ENCODE assay signal across 10 cellular contexts in the genomic region with DNA sequence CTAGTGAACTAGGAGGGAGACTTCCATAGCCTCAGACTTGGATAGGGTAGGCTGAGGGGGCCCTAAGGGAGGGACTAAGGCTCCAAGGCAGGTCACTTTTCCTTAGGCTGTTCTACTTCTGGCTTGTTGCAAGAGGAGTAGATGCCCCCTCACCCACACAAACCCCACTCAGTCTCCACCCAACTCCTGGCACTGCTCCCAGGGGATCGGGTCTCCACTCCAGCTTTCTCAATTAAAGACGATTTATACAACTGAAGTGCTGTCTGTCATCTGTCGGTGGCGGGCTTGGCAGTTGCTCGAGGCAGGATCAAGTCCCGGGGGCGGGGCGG. TPM values are rescaled to one million over a fixed set of nuclear protein-coding genes. Genes with fewer than 3 reads are reported as not detected.
DNase-seq lines count a peak whose midpoint lies in the region; ATAC-seq and TF ChIP-seq lines count a peak whose summit lies in the region.
"Had no signal": no experiment of that assay in that cellular context is flagged by ENCODE, and none has a peak within 500 bp of the region (broad histone marks: within the 10 kb centered on the region; RNA-seq: fewer than 3 reads in every experiment).

No MANE protein-coding gene starts in this region.

- ATAC-seq in SK-N-SH treated with all-trans-retinoic acid at 6 μM for 48 hours (no peak), GM19397 (IDR thresholded peaks at IDR 0.05; ENCODE audit: unreplicated experiment) (no peak)

- peak overlapping the region; percentile 20 to 61 (median 54) for H3K4me3 ChIP-seq in breast epithelium

- H3K4me3 Mint-ChIP-seq in neural crest cell: peak overlapping the region; percentile 74

- H3K27ac ChIP-seq in breast epithelium: peak overlapping the region; percentile 16 to 54

- TF ChIP-seq POLR2A in breast epithelium (IDR thresholded peaks at IDR 0.05): no peak

- H3K36me3 ChIP-seq in breast epithelium: no peaks in the 10 kb centered on the region

- intact Hi-C loops in breast epithelium (cut with DNase I; ENCODE audit: low total_unique reads): no loop called here

- no peak for TF ChIP-seq CTCF in breast epithelium (IDR thresholded peaks at IDR 0.05)
- TF ChIP-seq CTCF in neural crest cell (conservative IDR thresholded peaks at IDR 0.05): no peak

- no peaks in the 10 kb centered on the region for H3K9me3 ChIP-seq in breast epithelium

- H3K27ac Mint-ChIP-seq in neural crest cell (ENCODE audit: unreplicated experiment): no peak overlapping the region

- DNase-seq in DMS79 (lab: John Stamatoyannopoulos, UW) (peak; percentile 12), NCI-H1436 treated with DMSO at 0.1 percent for 48 hours (lab: John Stamatoyannopoulos, UW) (peak; percentile 69), breast epithelium (ENCODE audit: low spot score in 2 of 2) (no peak), neural crest cell (ENCODE audit: low read depth, low spot score) (no peak), NCI-H187 (lab: John Stamatoyannopoulos, UW) (no peak), T1000 (lab: John Stamatoyannopoulos, UW) (no peak)

- H3K9me3 Mint-ChIP-seq in neural crest cell: no peaks in the 10 kb centered on the region
- H3K9me3 Mint-ChIP-seq: dendritic cell treated with granulocyte-macrophage colony-stimulating factor and Interleukin-4, amounts not matched to agents 40 ng/mL and 50 ng/mL, for 4 days had no signal

- peaks cover 56% of the 10 kb centered on the region for H3K27me3 Mint-ChIP-seq in neural crest cell (ENCODE audit: low read depth)

- peaks cover 39% of the 10 kb centered on the region for H3K4me1 Mint-ChIP-seq in neural crest cell

- H3K36me3 Mint-ChIP-seq in neural crest cell (ENCODE audit: low read depth): no peaks in the 10 kb centered on the region

- no peaks in the 10 kb centered on the region for H3K27me3 ChIP-seq in breast epithelium

- H3K4me1 ChIP-seq in breast epithelium: peaks cover 0 to 10% of the 10 kb centered on the region in 2 donors

TF ChIP-seq in SK-N-SH treated with all-trans-retinoic acid at 6 μM for 48 hours, 23 proteins besides CTCF, POLR2A, EP300 and RAD21:
- no peak for TF ChIP-seq POU6F1 (CRISPR knock-in tag; IDR thresholded peaks at IDR 0.05; ENCODE audit: borderline replicate concordance, low read depth)
- TF ChIP-seq TCF4 (CRISPR knock-in tag; IDR thresholded peaks at IDR 0.05; ENCODE audit: borderline replicate concordance): no peak
- TF ChIP-seq GLIS3 (CRISPR knock-in tag; IDR thresholded peaks at IDR 0.05): no peak

RNA-seq across cellular contexts. Expression of gene CHRNB1, which starts 0.2 kb away (rescaled TPM):
- 10 to 100 TPM in 2 of 3 donors, 1 to 10 TPM in 1; 8.5 to 11.8 (median 11.7) TPM for total RNA-seq in breast epithelium
- total RNA-seq in neural crest cell: 9.7 and 9.9 TPM in 2 replicates

RNA-seq across cellular contexts. Expression of gene FGF11, which starts 5.3 kb away (rescaled TPM):
- total RNA-seq in breast epithelium (1 to 10 TPM; 2.1 to 2.9 (median 2.9) TPM), neural crest cell (6.0 and 6.5 TPM in 2 replicates)

RNA-seq across cellular contexts. Expression of gene TMEM102, which starts 9.4 kb away (rescaled TPM):
- total RNA-seq in breast epithelium: 10 to 100 TPM in 1 of 3 donors, 1 to 10 TPM in 2; 3.5 to 18.1 (median 9.5) TPM
- 1.1 and 1.3 TPM in 2 replicates for total RNA-seq in neural crest cell

RNA-seq across cellular contexts. Expression of gene SPEM3, which starts 16.0 kb away (rescaled TPM):
- total RNA-seq in breast epithelium (not detected), neural crest cell (not detected in 2 replicates)
- total RNA-seq: LHCN-M2 had no signal

RNA-seq across cellular contexts. Expression of gene SPEM2, which starts 19.2 kb away (rescaled TPM):
- total RNA-seq in breast epithelium (not detected), neural crest cell (not detected in 2 replicates)
- total RNA-seq: LHCN-M2 had no signal

Comparison
In these comparisons a context has a peak if more than half of its experiments do, and no peak if none do; other contexts are left out.
1. DNase-seq: peak in DMS79 (single experiment) and NCI-H1436 treated with DMSO at 0.1 percent for 48 hours (single experiment); none in breast epithelium (0 of 2), neural crest cell (single experiment), NCI-H187 (0 of 2) and T1000 (single experiment).